ENCODE assay signal across 20 cellular contexts in the genomic region with DNA sequence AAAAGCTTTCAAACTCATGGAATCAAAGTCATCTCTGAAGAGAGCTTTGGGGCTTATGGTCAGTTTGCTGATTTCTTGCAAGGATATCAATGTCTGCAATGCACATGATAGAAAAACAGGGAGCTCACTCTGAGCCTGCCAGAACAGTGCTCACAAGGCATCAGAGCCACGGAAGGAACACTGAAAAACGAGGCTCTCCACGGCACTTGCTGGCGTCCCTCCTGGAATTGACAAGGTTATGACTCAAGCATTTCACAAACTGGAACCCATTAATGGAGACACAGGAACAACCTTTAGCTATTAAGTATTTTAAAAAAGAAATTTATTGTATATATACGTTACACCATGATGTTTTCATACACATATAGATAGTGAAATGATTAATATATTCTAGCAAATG.
DNase-seq lines count a peak whose midpoint lies in the region; ATAC-seq and TF ChIP-seq lines count a peak whose summit lies in the region.
"Had no signal": no experiment of that assay in that cellular context is flagged by ENCODE, and none has a peak within 500 bp of the region (broad histone marks: within the 10 kb centered on the region; RNA-seq: fewer than 3 reads in every experiment).

No MANE protein-coding gene starts in this region.

- H3K9ac ChIP-seq in trophoblast cell (ENCODE audit: low read length), result peak overlapping the region; percentile 34
- H3K9ac ChIP-seq: BLaER1 treated with 17β-estradiol and CSF1 and Interleukin-3, amounts not matched to agents 10 nM and 100 nM had no signal

- no peak for TF ChIP-seq CTCF in brain microvascular endothelial cell (IDR thresholded peaks at IDR 0.05; ENCODE audit: low read depth, low read length, missing control alignments)

- intact Hi-C loops in activated CD4-positive, alpha-beta memory T cell treated with anti-CD3 and anti-CD28 coated beads for 36 hours (cut with micrococcal nuclease), result no loop called here

- no peak overlapping the region for H2AFZ ChIP-seq in trophoblast cell (ENCODE audit: insufficient read depth, low read length, poor library complexity)

- ATAC-seq in HG03108 (IDR thresholded peaks at IDR 0.05; ENCODE audit: unreplicated experiment) (no peak), GM21528 (IDR thresholded peaks at IDR 0.05; ENCODE audit: low FRiP score, unreplicated experiment) (no peak)
- ATAC-seq: GM12878 had no signal

- no peak overlapping the region for H4K91ac ChIP-seq in trophoblast cell (ENCODE audit: low read depth, low read length)

- CTCF ChIA-PET in activated CD4-positive, alpha-beta memory T cell treated with anti-CD3 and anti-CD28 coated beads for 36 hours (lab: Charles Lee), result no interaction called here

- H3K14ac ChIP-seq in trophoblast cell (ENCODE audit: low read length), result no peak overlapping the region

- POLR2A ChIA-PET in activated CD4-positive, alpha-beta memory T cell treated with anti-CD3 and anti-CD28 coated beads for 36 hours (lab: Charles Lee), result no interaction called here

- H3K4me1 ChIP-seq in trophoblast cell (ENCODE audit: control insufficient read depth in 1 of 2, insufficient read depth in 2 of 2, low read length in 2 of 2), result no peaks in the 10 kb centered on the region
- H3K4me1 ChIP-seq: BE2C; BLaER1 treated with 17β-estradiol and CSF1 and Interleukin-3, amounts not matched to agents 10 nM and 100 nM had no signal

- no peaks in the 10 kb centered on the region for H3K79me2 ChIP-seq in trophoblast cell (ENCODE audit: control insufficient read depth, insufficient read depth, low read length, poor library complexity)

- no peaks in the 10 kb centered on the region for H3K36me3 Mint-ChIP-seq in activated CD4-positive, alpha-beta memory T cell treated with anti-CD3 and anti-CD28 coated beads for 36 hours
- H3K36me3 Mint-ChIP-seq: CD14-positive monocyte; CD8-positive, alpha-beta memory T cell had no signal

- no peak overlapping the region for H3K4ac ChIP-seq in trophoblast cell (ENCODE audit: low read depth, low read length)

- H3K9me3 Mint-ChIP-seq in activated CD4-positive, alpha-beta memory T cell treated with anti-CD3 and anti-CD28 coated beads for 36 hours, result no peaks in the 10 kb centered on the region
- H3K9me3 Mint-ChIP-seq: CD14-positive monocyte; CD4-positive, alpha-beta T cell had no signal

- in situ Hi-C loops in brain microvascular endothelial cell (cut with HindIII; ENCODE audit: low pct_ligation_motif_present, low sequenced_read_pairs), result no loop called here

- peak; percentile 5 for DNase-seq in AG20443 (ENCODE audit: low spot score)
- peak; percentile 10 for DNase-seq in MG63
- DNase-seq in fibroblast of gingiva (ENCODE audit: low read depth), result peak; percentile 31
- no peak for DNase-seq in trophoblast cell
- DNase-seq in brain microvascular endothelial cell, result no peak
- no peak for DNase-seq in activated CD4-positive, alpha-beta memory T cell treated with anti-CD3 and anti-CD28 coated beads for 36 hours
- DNase-seq: AML-193; BE2C; CD4-positive, alpha-beta T cell; CD8-positive, alpha-beta memory T cell; DMS53; DMS79 treated with DMSO at 0.1 percent for 48 hours; GOT3; HCEC 1CT had no signal

- peak overlapping the region; percentile 15 for H3K23ac ChIP-seq in trophoblast cell (ENCODE audit: low read length)

- H3K27ac ChIP-seq in trophoblast cell (ENCODE audit: low read depth, low read length), result no peak overlapping the region
- H3K27ac ChIP-seq in brain microvascular endothelial cell, result no peak overlapping the region
- H3K27ac ChIP-seq: 22Rv1; BLaER1 treated with 17β-estradiol and CSF1 and Interleukin-3, amounts not matched to agents 10 nM and 100 nM had no signal

- no peak overlapping the region for H2BK12ac ChIP-seq in trophoblast cell (ENCODE audit: low read length)

- H4K8ac ChIP-seq in trophoblast cell (ENCODE audit: low read depth, low read length), result no peak overlapping the region

- no peaks in the 10 kb centered on the region for H3K9me3 ChIP-seq in MG63
- H3K9me3 ChIP-seq in trophoblast cell (ENCODE audit: insufficient read depth, low read depth, low read length), result no peaks in the 10 kb centered on the region
- H3K9me3 ChIP-seq: BE2C; BLaER1 treated with 17β-estradiol and CSF1 and Interleukin-3, amounts not matched to agents 10 nM and 100 nM had no signal

- WGBS in trophoblast cell (ENCODE audit: extremely low coverage, insufficient coverage, insufficient read length), result no CpG with 5 or more reads among the region's 5 CpGs

- H2BK120ac ChIP-seq in trophoblast cell (ENCODE audit: insufficient read depth, low read length, poor library complexity), result no peak overlapping the region

- H4K12ac ChIP-seq in trophoblast cell (ENCODE audit: low read depth, low read length), result no peak overlapping the region

- no peak overlapping the region for H3K4me3 ChIP-seq in MG63
- H3K4me3 ChIP-seq in trophoblast cell (ENCODE audit: low read depth, low read length), result no peak overlapping the region
- H3K4me3 ChIP-seq in brain microvascular endothelial cell (ENCODE audit: low read depth, low read length), result no peak overlapping the region
- H3K4me3 ChIP-seq: BLaER1 treated with 17β-estradiol and CSF1 and Interleukin-3, amounts not matched to agents 10 nM and 100 nM; GM12878 had no signal

- no peak overlapping the region for H3K18ac ChIP-seq in trophoblast cell (ENCODE audit: low read length)

- H3K36me3 ChIP-seq in MG63 (no peaks in the 10 kb centered on the region), trophoblast cell (ENCODE audit: control insufficient read depth in 1 of 2, insufficient read depth in 2 of 2, low read length in 2 of 2) (no peaks in the 10 kb centered on the region), brain microvascular endothelial cell (replicated peaks) (no peaks in the 10 kb centered on the region)
- H3K36me3 ChIP-seq: BE2C; BLaER1 treated with 17β-estradiol and CSF1 and Interleukin-3, amounts not matched to agents 10 nM and 100 nM had no signal

- H3K79me1 ChIP-seq in trophoblast cell (ENCODE audit: low read length), result no peaks in the 10 kb centered on the region

- H3K27ac Mint-ChIP-seq in activated CD4-positive, alpha-beta memory T cell treated with anti-CD3 and anti-CD28 coated beads for 36 hours, result no peak overlapping the region
- H3K27ac Mint-ChIP-seq: CD14-positive monocyte; CD4-positive, alpha-beta T cell; CD8-positive, alpha-beta memory T cell had no signal

- no peaks in the 10 kb centered on the region for H3K4me1 Mint-ChIP-seq in activated CD4-positive, alpha-beta memory T cell treated with anti-CD3 and anti-CD28 coated beads for 36 hours (ENCODE audit: low read depth)
- H3K4me1 Mint-ChIP-seq: CD14-positive monocyte; CD8-positive, alpha-beta memory T cell had no signal

- H3K4me3 Mint-ChIP-seq in activated CD4-positive, alpha-beta memory T cell treated with anti-CD3 and anti-CD28 coated beads for 36 hours, result no peak overlapping the region
- H3K4me3 Mint-ChIP-seq: CD14-positive monocyte; CD4-positive, alpha-beta T cell; CD8-positive, alpha-beta memory T cell had no signal

- no peak overlapping the region for H3K4me2 ChIP-seq in trophoblast cell (ENCODE audit: low read length)
- H3K4me2 ChIP-seq: BLaER1 treated with 17β-estradiol and CSF1 and Interleukin-3, amounts not matched to agents 10 nM and 100 nM had no signal

- H3K27me3 ChIP-seq in MG63 (no peaks in the 10 kb centered on the region), trophoblast cell (ENCODE audit: insufficient read depth, low read length) (no peaks in the 10 kb centered on the region), brain microvascular endothelial cell (replicated peaks) (no peaks in the 10 kb centered on the region)
- H3K27me3 ChIP-seq: BE2C; BLaER1 treated with 17β-estradiol and CSF1 and Interleukin-3, amounts not matched to agents 10 nM and 100 nM had no signal

- no peak overlapping the region for H2BK5ac ChIP-seq in trophoblast cell (ENCODE audit: low read depth, low read length, poor library complexity)

- H3K27me3 Mint-ChIP-seq in activated CD4-positive, alpha-beta memory T cell treated with anti-CD3 and anti-CD28 coated beads for 36 hours, result no peaks in the 10 kb centered on the region
- H3K27me3 Mint-ChIP-seq: CD4-positive, alpha-beta T cell; CD8-positive, alpha-beta memory T cell had no signal

- H2AK5ac ChIP-seq in trophoblast cell (ENCODE audit: low read length), result no peak overlapping the region

Comparison
In these comparisons a context has a peak if more than half of its experiments do, and no peak if none do; other contexts are left out.
1. DNase-seq: peak in AG20443 (single experiment), MG63 (single experiment) and fibroblast of gingiva (single experiment); none in trophoblast cell (0 of 2), brain microvascular endothelial cell (single experiment) and activated CD4-positive, alpha-beta memory T cell treated with anti-CD3 and anti-CD28 coated beads for 36 hours (single experiment).